ENCODE assay signal across 8 cellular contexts in genomic region chr9:137205126-137206069, GRCh38. TPM values are rescaled to one million over a fixed set of nuclear protein-coding genes. Genes with fewer than 3 reads are reported as not detected.
DNase-seq lines count a peak whose midpoint lies in the region; ATAC-seq and TF ChIP-seq lines count a peak whose summit lies in the region.

TSS of gene NDOR1 (plus strand) at chr9:137205700. CDS start at chr9:137205778, 78 bp downstream.
TSS of gene TMEM203 (minus strand) at chr9:137205648. CDS start at chr9:137205414, 234 bp downstream.

- no peaks in the 10 kb centered on the region for H3K27me3 ChIP-seq in left lung

- ATAC-seq in HG03442 (IDR thresholded peaks at IDR 0.05; ENCODE audit: unreplicated experiment) = peak; percentile 35
- peak; percentile 62 for ATAC-seq in left lung

- H3K36me3 ChIP-seq in left lung = peaks cover 0 to 22% of the 10 kb centered on the region in 2 donors

- no peak for TF ChIP-seq CTCF in left lung (IDR thresholded peaks at IDR 0.05)

- DNase-seq in NCI-H1417 (lab: John Stamatoyannopoulos, UW) (peak; percentile 74 to 90 (median 90)), NCI-H1417 treated with DMSO at 0.1 percent for 48 hours (lab: John Stamatoyannopoulos, UW) (no peak), NCI-H82 (lab: John Stamatoyannopoulos, UW) (peak; percentile 89), dermis blood vessel endothelial cell (peak; percentile 91), left lung (peak; percentile 94 to 99)
- peak; percentile 95 to 96 for DNase-seq in activated CD4-positive, alpha-beta T cell treated with anti-CD3 and anti-CD28 coated beads, Interleukin-2, amount 50 U/mL, for 48 hours
- peak; percentile 93 for DNase-seq in stimulated activated CD4-positive, alpha-beta T cell treated with anti-CD3 and anti-CD28 coated beads, Interleukin-1b, Interleukin-23, amount 100 ng/mL, for 48 hours

- intact Hi-C loops in left lung (cut with DNase I) = no loop called here

- peak within 1 kb of the TSS; percentile 30 to 86 for H3K27ac ChIP-seq in left lung

- H3K4me1 ChIP-seq in left lung = peaks cover 21 to 62% of the 10 kb centered on the region in 2 donors

- no peaks in the 10 kb centered on the region for H3K9me3 ChIP-seq in left lung

- peak within 1 kb of the TSS; percentile 96 to 99 for H3K4me3 ChIP-seq in left lung

RNA-seq across cellular contexts. Expression of gene NDOR1, which starts in this region (rescaled TPM):
- total RNA-seq in dermis blood vessel endothelial cell (3.4 and 5.8 TPM in 2 replicates), left lung (10 to 100 TPM; 16.5 to 19.5 TPM)

RNA-seq across cellular contexts. Expression of gene TMEM203, which starts in this region (rescaled TPM):
- 31.1 TPM in 2 replicates for total RNA-seq in dermis blood vessel endothelial cell
- 10 to 100 TPM; 30.6 to 31.7 TPM for total RNA-seq in left lung
